ENCODE assay signal across 25 cellular contexts in genomic region chr5:125679522-125679921, GRCh38.
"Had no signal": no experiment of that assay in that cellular context is flagged by ENCODE, and none has a peak within 500 bp of the region (broad histone marks: within the 10 kb centered on the region; RNA-seq: fewer than 3 reads in every experiment).

No MANE protein-coding gene starts in this region.

- H3K4me2 ChIP-seq: smooth muscle cell had no signal

- H3K27ac ChIP-seq: ascending aorta, colonic mucosa, epithelial cell of prostate, neutrophil, pancreas, testis, uterus had no signal

- H3K36me3 ChIP-seq: ascending aorta, colonic mucosa, neutrophil, pancreas, uterus had no signal

- H3K9me3 ChIP-seq: ascending aorta, colonic mucosa, neutrophil, pancreas, testis, uterus had no signal

- H3K27me3 ChIP-seq: ascending aorta, colonic mucosa, neutrophil, pancreas, testis, uterus had no signal

- H3K4me1 ChIP-seq: ascending aorta, colonic mucosa, pancreas, testis, uterus had no signal

- DNase-seq: activated B cell treated with CpG ODN at 0.5 μM for 24 hours; activated CD4-positive, alpha-beta T cell treated with anti-CD3 and anti-CD28 coated beads for 36 hours; activated CD4-positive, alpha-beta T cell treated with anti-CD3 and anti-CD28 coated beads, Interleukin-2, amount 50 U/mL, for 4 hours; activated CD8-positive, alpha-beta memory T cell treated with anti-CD3 and anti-CD28 coated beads for 24 hours; activated CD8-positive, alpha-beta memory T cell treated with anti-CD3 and anti-CD28 coated beads, Interleukin-2, amount 50 U/mL, for 4 hours; activated T-cell treated with anti-CD3 and anti-CD28 coated beads, Interleukin-2, amount 50 U/mL, for 24 hours; colonic mucosa; foreskin melanocyte; glutamatergic neuron; hypothalamus; left ventricle myocardium superior; pancreas; stimulated activated CD4-positive, alpha-beta T cell treated with anti-CD3 and anti-CD28 coated beads, Interleukin-2, amount 100 ng/mL, for 48 hours; stimulated activated CD8-positive, alpha-beta memory T cell treated with anti-CD3 and anti-CD28 coated beads, Interleukin-4, amount 100 ng/mL, for 48 hours; stimulated activated naive CD4-positive, alpha-beta T cell; testis; trophoblast cell; uterus had no signal

- H3K4me3 ChIP-seq: ascending aorta, colonic mucosa, pancreas, smooth muscle cell, testis, uterus had no signal

- ATAC-seq: activated CD4-positive, alpha-beta T cell treated with anti-CD3 and anti-CD28 coated beads for 36 hours; activated naive CD4-positive, alpha-beta T cell treated with anti-CD3 and anti-CD28 coated beads, Interleukin-2, amount 50 U/mL, for 72 hours; activated T-helper 17 cell treated with anti-CD3 and anti-CD28 coated beads, Interleukin-2, amount 50 U/mL, for 72 hours; left ventricle myocardium superior; pancreas; sciatic nerve had no signal
